24 cellular contexts compared by ENCODE assay signal in the genomic region with DNA sequence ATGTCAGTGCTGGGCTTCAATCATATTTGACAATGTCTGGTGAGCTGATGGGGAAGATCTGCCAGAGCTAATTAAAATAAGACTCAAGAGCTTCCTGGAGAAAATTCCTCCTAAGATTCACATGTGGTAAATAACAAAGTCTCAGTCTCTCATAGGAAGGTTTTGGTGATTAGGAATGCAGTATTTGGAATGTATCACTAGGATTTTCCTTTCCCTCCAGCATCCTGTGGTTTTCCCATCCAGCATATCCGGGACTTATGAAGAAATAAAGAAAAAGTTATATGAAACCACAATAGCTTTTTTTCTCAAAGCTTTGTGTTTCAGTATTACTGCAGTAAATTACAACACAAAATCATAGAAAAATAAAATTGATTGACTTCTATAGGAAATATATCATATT.
"Had no signal": no experiment of that assay in that cellular context is flagged by ENCODE, and none has a peak within 500 bp of the region (broad histone marks: within the 10 kb centered on the region; RNA-seq: fewer than 3 reads in every experiment).

No MANE protein-coding gene starts in this region.

- DNase-seq: cortex of kidney; effector memory CD8-positive, alpha-beta T cell; gastrocnemius medialis; heart left ventricle; kidney; natural killer cell; occipital lobe; pancreas; retina; right lobe of liver; small intestine; stimulated activated CD4-positive, alpha-beta T cell treated with anti-CD3 and anti-CD28 coated beads, Interleukin-15, amount 100 ng/mL, for 24 hours; stimulated activated CD4-positive, alpha-beta T cell treated with anti-CD3 and anti-CD28 coated beads, Interleukin-2, amount 100 ng/mL, for 48 hours; stimulated activated naive B cell treated with anti-CD40 and anti-IgM and Interleukin-4, amounts not matched to agents 10 μg/mL and 1 μg/mL and 100 μg/mL, for 72 hours; upper lobe of left lung had no signal

- H3K27me3 ChIP-seq: gastrocnemius medialis, heart left ventricle, hepatocyte, pancreas, right lobe of liver, tibial nerve, upper lobe of left lung had no signal

- H3K4me3 Mint-ChIP-seq: effector memory CD8-positive, alpha-beta T cell; memory B cell; natural killer cell; stimulated activated naive B cell treated with anti-CD40 and anti-IgM and Interleukin-4, amounts not matched to agents 10 μg/mL and 1 μg/mL and 100 μg/mL, for 72 hours; stimulated activated naive CD8-positive, alpha-beta T cell treated with anti-CD3 and anti-CD28 coated beads, Interleukin-15, Interleukin-2, amounts not matched to agents 100 ng/mL and 50 ng/mL, for 24 hours had no signal

- H3K9me3 ChIP-seq: gastrocnemius medialis, heart left ventricle, pancreas, right lobe of liver, thoracic aorta, tibial nerve, upper lobe of left lung had no signal

- H3K4me1 ChIP-seq: gastrocnemius medialis, heart left ventricle, pancreas, right lobe of liver, tibial nerve, upper lobe of left lung had no signal

- FAIRE-seq: endometrium, kidney, pancreas, small intestine, urothelium cell line had no signal

- H3K4me3 ChIP-seq: gastrocnemius medialis, heart left ventricle, hepatocyte, lung, pancreas, right lobe of liver, thoracic aorta, tibial nerve, upper lobe of left lung had no signal

- H3K27ac Mint-ChIP-seq: effector memory CD8-positive, alpha-beta T cell; memory B cell; natural killer cell; stimulated activated naive B cell treated with anti-CD40 and anti-IgM and Interleukin-4, amounts not matched to agents 10 μg/mL and 1 μg/mL and 100 μg/mL, for 72 hours; stimulated activated naive CD8-positive, alpha-beta T cell treated with anti-CD3 and anti-CD28 coated beads, Interleukin-15, Interleukin-2, amounts not matched to agents 100 ng/mL and 50 ng/mL, for 24 hours had no signal

- H3K36me3 Mint-ChIP-seq: memory B cell; stimulated activated naive B cell treated with anti-CD40 and anti-IgM and Interleukin-4, amounts not matched to agents 10 μg/mL and 1 μg/mL and 100 μg/mL, for 72 hours had no signal

- H2AFZ ChIP-seq: hepatocyte had no signal

- H3K4me2 ChIP-seq: hepatocyte had no signal

- H3K27me3 Mint-ChIP-seq: effector memory CD8-positive, alpha-beta T cell; memory B cell; stimulated activated naive B cell treated with anti-CD40 and anti-IgM and Interleukin-4, amounts not matched to agents 10 μg/mL and 1 μg/mL and 100 μg/mL, for 72 hours; stimulated activated naive CD8-positive, alpha-beta T cell treated with anti-CD3 and anti-CD28 coated beads, Interleukin-15, Interleukin-2, amounts not matched to agents 100 ng/mL and 50 ng/mL, for 24 hours had no signal

- H3K36me3 ChIP-seq: gastrocnemius medialis, heart left ventricle, pancreas, right lobe of liver, thoracic aorta, tibial nerve, upper lobe of left lung had no signal

- H3K79me2 ChIP-seq: hepatocyte had no signal

- H3K27ac ChIP-seq: gastrocnemius medialis, heart left ventricle, hepatocyte, pancreas, right lobe of liver, thoracic aorta, tibial nerve, upper lobe of left lung had no signal

- H3K9me3 Mint-ChIP-seq: memory B cell had no signal

- H3K4me1 Mint-ChIP-seq: memory B cell; natural killer cell; stimulated activated naive B cell treated with anti-CD40 and anti-IgM and Interleukin-4, amounts not matched to agents 10 μg/mL and 1 μg/mL and 100 μg/mL, for 72 hours had no signal

- ATAC-seq: effector memory CD8-positive, alpha-beta T cell; gastrocnemius medialis; heart left ventricle; left lobe of liver; natural killer cell; pancreas; stimulated activated naive B cell treated with anti-CD40 and anti-IgM and Interleukin-4, amounts not matched to agents 10 μg/mL and 1 μg/mL and 100 μg/mL, for 72 hours had no signal
